ENCODE assay signal across 7 cellular contexts in the genomic region with DNA sequence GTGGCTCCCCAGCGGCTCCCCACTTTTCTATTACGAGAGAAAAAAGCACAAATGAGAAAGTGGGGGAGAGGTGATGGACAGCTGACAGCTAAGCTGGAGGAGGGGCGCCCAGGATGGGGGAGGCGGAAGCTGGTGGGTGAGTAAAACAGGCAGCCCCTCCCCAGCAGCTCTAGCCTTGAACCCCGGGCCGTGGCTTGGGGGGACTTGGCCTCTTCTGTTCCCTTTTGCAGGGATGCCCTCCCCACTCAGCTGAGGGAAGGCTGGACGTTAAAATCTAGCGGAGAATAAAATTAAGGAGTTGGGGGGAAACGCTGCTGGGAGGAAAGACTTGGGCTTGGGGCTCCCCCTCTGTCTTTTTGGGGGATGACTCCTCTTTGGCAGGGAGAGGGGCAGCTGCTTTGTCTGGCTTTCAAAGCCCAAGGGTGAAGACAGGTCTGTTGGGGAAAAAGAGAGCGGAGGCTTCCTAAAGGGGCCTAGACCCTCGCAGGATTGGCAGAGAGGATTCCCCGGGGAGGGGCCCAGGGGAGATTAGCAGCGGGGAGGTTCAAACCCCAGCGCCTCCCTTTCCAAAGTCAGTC. TPM values are rescaled to one million over a fixed set of nuclear protein-coding genes. Genes with fewer than 3 reads are reported as not detected.
DNase-seq lines count a peak whose midpoint lies in the region; ATAC-seq, FAIRE-seq and TF ChIP-seq lines count a peak whose summit lies in the region.
"Had no signal": no experiment of that assay in that cellular context is flagged by ENCODE, and none has a peak within 500 bp of the region (broad histone marks: within the 10 kb centered on the region; RNA-seq: fewer than 3 reads in every experiment).

No MANE protein-coding gene starts in this region.

- in situ Hi-C loops in GM23248 (cut with MboI): no loop called here

- H3K9me3 ChIP-seq in A549 (peaks cover 11% of the 10 kb centered on the region), GM23248 (ENCODE audit: low read depth) (no peaks in the 10 kb centered on the region), left lung (peaks cover 0 to 11% of the 10 kb centered on the region in 2 donors)

- 0 out of 2 replicates have a peak, but pooled peaks cover 5% of the 10 kb centered on the region for H3K36me3 ChIP-seq in GM23248 (ENCODE audit: low read depth)
- H3K36me3 ChIP-seq in left lung: peaks cover 0 to 38% of the 10 kb centered on the region in 2 donors

- peaks cover 7% of the 10 kb centered on the region for H3K9me3 Mint-ChIP-seq in activated CD8-positive, alpha-beta T cell treated with anti-CD3 and anti-CD28 coated beads, Interleukin-2, amount 10 ng/mL, durations not matched to agents 7 days and 5 days (ENCODE audit: insufficient read depth)

- no peak for TF ChIP-seq RAD21 in A549 (conservative IDR thresholded peaks at IDR 0.05 in 1 of 2, IDR thresholded peaks at IDR 0.05 in 1 of 2)

- H3K27me3 ChIP-seq in GM23248 (replicated peaks; ENCODE audit: insufficient read depth): no peaks in the 10 kb centered on the region
- no peaks in the 10 kb centered on the region for H3K27me3 ChIP-seq in left lung

- CTCF ChIA-PET in A549 (lab: Yijun Ruan, JAX): interaction anchor here (1.0 to 1.1 kb wide), 2 partner anchors 8 to 10 kb away, joined by 4 to 5 read pairs; no protein-coding TSS in a partner anchor
- CTCF ChIA-PET in activated CD8-positive, alpha-beta T cell treated with anti-CD3 and anti-CD28 coated beads, Interleukin-2, amount 10 ng/mL, durations not matched to agents 7 days and 5 days (lab: Charles Lee): interaction anchor here (0.6 to 1.7 kb wide), 9 partner anchors 10 to 213 kb away, joined by 3 to 11 read pairs (median 3); partner anchors contain the start of gene ASF1B

- peak overlapping the region; percentile 90 for H2AFZ ChIP-seq in GM23248

- peak overlapping the region; percentile 69 for H3K4me2 ChIP-seq in A549
- H3K4me2 ChIP-seq in GM23248 (ENCODE audit: unreplicated experiment): peak overlapping the region; percentile 90

- POLR2A ChIA-PET in A549 (lab: Yijun Ruan, JAX): no interaction called here
- POLR2A ChIA-PET in activated CD8-positive, alpha-beta T cell treated with anti-CD3 and anti-CD28 coated beads, Interleukin-2, amount 10 ng/mL, durations not matched to agents 7 days and 5 days (lab: Charles Lee): interaction anchor here (0.8 to 1.6 kb wide), 3 partner anchors 19 to 45 kb away, joined by 3 to 7 read pairs (median 4); partner anchors contain the start of genes ASF1B and MISP3

- peaks cover 24% of the 10 kb centered on the region for H3K4me1 Mint-ChIP-seq in activated CD8-positive, alpha-beta T cell treated with anti-CD3 and anti-CD28 coated beads, Interleukin-2, amount 10 ng/mL, durations not matched to agents 7 days and 5 days (ENCODE audit: low read depth)

- no peak for TF ChIP-seq CTCF in A549 (IDR thresholded peaks at IDR 0.05)
- no peak for TF ChIP-seq CTCF in left lung (IDR thresholded peaks at IDR 0.05)

- peak overlapping the region; percentile 81 for H3K9ac ChIP-seq in GM23248

- no peak for DNase-seq in A549 (ENCODE audit: low read depth in 1 of 2, low spot score in 1 of 2)
- DNase-seq in GM23248: peak; percentile 34
- DNase-seq in activated CD8-positive, alpha-beta T cell treated with anti-CD3 and anti-CD28 coated beads, Interleukin-2, amount 10 ng/mL, durations not matched to agents 7 days and 5 days: peak; percentile 64
- DNase-seq in left lung: no peak
- DNase-seq in GM03348 (ENCODE audit: low spot score): no peak
- no peak for DNase-seq in dedifferentiated amniotic fluid mesenchymal stem cell (ENCODE audit: extremely low spot score)

- no peak for TF ChIP-seq POLR2A in A549 (IDR thresholded peaks at IDR 0.05; ENCODE audit: low read length)

- H3F3A ChIP-seq in GM23248 (ENCODE audit: insufficient read depth): 0 out of 2 replicates have a peak, but pooled peaks cover 4% of the 10 kb centered on the region

- H3K27me3 Mint-ChIP-seq in activated CD8-positive, alpha-beta T cell treated with anti-CD3 and anti-CD28 coated beads, Interleukin-2, amount 10 ng/mL, durations not matched to agents 7 days and 5 days (ENCODE audit: low read depth): no peaks in the 10 kb centered on the region

- no peak for TF ChIP-seq EP300 in A549 (IDR thresholded peaks at IDR 0.05)

- H3K9me2 ChIP-seq in GM23248 (ENCODE audit: insufficient read depth): no peaks in the 10 kb centered on the region

- H3K27ac ChIP-seq in A549 (peak overlapping the region; percentile 99), GM23248 (peak overlapping the region; percentile 57; the same call in 1 of the 2 replicates), left lung (peak overlapping the region; percentile 87 to 93)

- peak overlapping the region; percentile 96 for H3K27ac Mint-ChIP-seq in activated CD8-positive, alpha-beta T cell treated with anti-CD3 and anti-CD28 coated beads, Interleukin-2, amount 10 ng/mL, durations not matched to agents 7 days and 5 days

- ATAC-seq in A549: no peak; a peak in 1 of 6 replicates
- ATAC-seq in activated CD8-positive, alpha-beta T cell treated with anti-CD3 and anti-CD28 coated beads, Interleukin-2, amount 10 ng/mL, durations not matched to agents 7 days and 5 days: peak; percentile 5
- ATAC-seq in left lung: peak; percentile 2

- no peaks in the 10 kb centered on the region for H4K20me1 ChIP-seq in GM23248 (ENCODE audit: insufficient read depth)

- peak overlapping the region; percentile 93 for H3K4me3 Mint-ChIP-seq in activated CD8-positive, alpha-beta T cell treated with anti-CD3 and anti-CD28 coated beads, Interleukin-2, amount 10 ng/mL, durations not matched to agents 7 days and 5 days

- H3K36me3 Mint-ChIP-seq in activated CD8-positive, alpha-beta T cell treated with anti-CD3 and anti-CD28 coated beads, Interleukin-2, amount 10 ng/mL, durations not matched to agents 7 days and 5 days (ENCODE audit: low read depth): peaks cover 38% of the 10 kb centered on the region

- peaks cover 10% of the 10 kb centered on the region for H3K79me2 ChIP-seq in GM23248 (ENCODE audit: insufficient read depth)

- H3K4me1 ChIP-seq in A549 (0 out of 3 replicates have a peak, but pooled peaks cover 4% of the 10 kb centered on the region), GM23248 (ENCODE audit: insufficient read depth) (peaks cover 3% of the 10 kb centered on the region), left lung (peaks cover 7 to 25% of the 10 kb centered on the region in 2 donors)

- H3K4me3 ChIP-seq in A549: peak overlapping the region; percentile 87
- peak overlapping the region; percentile 93 for H3K4me3 ChIP-seq in GM23248
- peak overlapping the region; percentile 73 to 79 for H3K4me3 ChIP-seq in left lung

- 44% methylated on average over 14 of the region's 14 CpGs for WGBS in A549 (ENCODE audit: missing lambda C conversion rate)
- WGBS in GM23248 (ENCODE audit: low coverage in 1 of 2, low lambda C conversion rate in 2 of 2, missing lambda C conversion rate in 2 of 2), 2 experiments: 7 to 10% methylated on average over 14 of the region's 14 CpGs

- no peak for FAIRE-seq in A549 (lab: Jason Lieb, UNC)

- intact Hi-C loops in left lung (cut with DNase I): no loop called here

RNA-seq across cellular contexts. Expression of gene SAMD1, which starts 1.4 kb away (rescaled TPM):
- polyA plus RNA-seq in A549 (2011; rRNA removed) (7.7 and 8.4 TPM in 2 replicates), A549 (2017; fragmentation: RNase III; extraction: RNeasy Plus Mini Kit Qiagen cat#74134 plus additional on column Dnase treatment) (26.9 to 30.8 TPM (median 28.9 TPM) in 3 replicates), GM23248 (2016; fragmentation: Nextera tagmentation; extraction: Ambion mirVana) (5.4 and 5.7 TPM in 2 replicates)
- polyA plus RNA-seq in A549 (2012; cell fraction: cytosol; rRNA removed): 24.3 and 27.6 TPM in 2 replicates
- 30.5 and 32.3 TPM in 2 replicates for polyA plus RNA-seq in A549 (2012; cell fraction: nucleus; rRNA removed)
- polyA minus RNA-seq in A549 (2011; rRNA and poly(A)+ RNA removed): 6.9 and 9.4 TPM in 2 replicates
- total RNA-seq in GM23248 (2014; rRNA removed; shearing (Covaris generic)): 42.5 and 50.8 TPM in 2 replicates
- total RNA-seq in activated CD8-positive, alpha-beta T cell treated with anti-CD3 and anti-CD28 coated beads, Interleukin-2, amount 10 ng/mL, durations not matched to agents 7 days and 5 days: 10 to 100 TPM; 72.0 to 76.1 TPM
- 10 to 100 TPM; 40.4 to 56.9 TPM for total RNA-seq in left lung

RNA-seq across cellular contexts. Expression of gene C19orf67, which starts 6.4 kb away (rescaled TPM):
- polyA plus RNA-seq in A549 (2011; rRNA removed) (not detected in 2 replicates), A549 (2017; fragmentation: RNase III; extraction: RNeasy Plus Mini Kit Qiagen cat#74134 plus additional on column Dnase treatment) (not detected in 3 replicates), GM23248 (2016; fragmentation: Nextera tagmentation; extraction: Ambion mirVana) (not detected in 2 replicates)
- not detected in 2 replicates for polyA plus RNA-seq in A549 (2012; cell fraction: cytosol; rRNA removed)
- polyA plus RNA-seq in A549 (2012; cell fraction: nucleus; rRNA removed): not detected in 2 replicates
- polyA minus RNA-seq in A549 (2011; rRNA and poly(A)+ RNA removed): not detected in 2 replicates
- not detected in 2 replicates for total RNA-seq in GM23248 (2014; rRNA removed; shearing (Covaris generic))
- not detected for total RNA-seq in activated CD8-positive, alpha-beta T cell treated with anti-CD3 and anti-CD28 coated beads, Interleukin-2, amount 10 ng/mL, durations not matched to agents 7 days and 5 days
- total RNA-seq in left lung: not detected
- total RNA-seq: renal cortical epithelial cell had no signal

RNA-seq across cellular contexts. Expression of gene MISP3, which starts 19.4 kb away (rescaled TPM):
- polyA plus RNA-seq in A549 (2011; rRNA removed): 1.3 and 1.9 TPM in 2 replicates
- polyA plus RNA-seq in A549 (2012; cell fraction: cytosol; rRNA removed): 3.9 and 4.1 TPM in 2 replicates
- 2.6 and 3.8 TPM in 2 replicates for polyA plus RNA-seq in A549 (2012; cell fraction: nucleus; rRNA removed)
- polyA plus RNA-seq in A549 (2017; fragmentation: RNase III; extraction: RNeasy Plus Mini Kit Qiagen cat#74134 plus additional on column Dnase treatment): 2.1 to 2.8 TPM (median 2.3 TPM) in 3 replicates
- polyA minus RNA-seq in A549 (2011; rRNA and poly(A)+ RNA removed): 0.12 and 0.29 TPM in 2 replicates
- total RNA-seq in GM23248 (2014; rRNA removed; shearing (Covaris generic)): 1.3 TPM in 1 of 2 replicates, not detected in the other
- 2.0 and 2.7 TPM in 2 replicates for polyA plus RNA-seq in GM23248 (2016; fragmentation: Nextera tagmentation; extraction: Ambion mirVana)
- total RNA-seq in activated CD8-positive, alpha-beta T cell treated with anti-CD3 and anti-CD28 coated beads, Interleukin-2, amount 10 ng/mL, durations not matched to agents 7 days and 5 days: 1 to 10 TPM; 1.0 to 1.1 TPM
- 10 to 100 TPM in 1 of 2 donors, 1 to 10 TPM in 1; 6.3 to 10.8 TPM for total RNA-seq in left lung

RNA-seq across cellular contexts. Expression of gene PRKACA, which starts 25.6 kb away (rescaled TPM):
- polyA plus RNA-seq in A549 (2011; rRNA removed) (10.0 and 12.0 TPM in 2 replicates), A549 (2017; fragmentation: RNase III; extraction: RNeasy Plus Mini Kit Qiagen cat#74134 plus additional on column Dnase treatment) (40.9 to 46.2 TPM (median 41.1 TPM) in 3 replicates), GM23248 (2016; fragmentation: Nextera tagmentation; extraction: Ambion mirVana) (4.6 and 5.3 TPM in 2 replicates)
- polyA plus RNA-seq in A549 (2012; cell fraction: cytosol; rRNA removed): 38.9 and 48.9 TPM in 2 replicates
- 28.2 and 29.9 TPM in 2 replicates for polyA plus RNA-seq in A549 (2012; cell fraction: nucleus; rRNA removed)
- polyA minus RNA-seq in A549 (2011; rRNA and poly(A)+ RNA removed): 13.2 and 16.0 TPM in 2 replicates
- total RNA-seq in GM23248 (2014; rRNA removed; shearing (Covaris generic)): 37.4 and 67.8 TPM in 2 replicates
- 10 to 100 TPM; 69.2 to 72.4 TPM for total RNA-seq in activated CD8-positive, alpha-beta T cell treated with anti-CD3 and anti-CD28 coated beads, Interleukin-2, amount 10 ng/mL, durations not matched to agents 7 days and 5 days
- total RNA-seq in left lung: 100 to 1,000 TPM in 1 of 2 donors, 10 to 100 TPM in 1; 81.5 to 118 TPM

RNA-seq across cellular contexts. Expression of gene PALM3, which starts 30.1 kb away (rescaled TPM):
- polyA plus RNA-seq in A549 (2011; rRNA removed) (0.73 and 0.96 TPM in 2 replicates), A549 (2017; fragmentation: RNase III; extraction: RNeasy Plus Mini Kit Qiagen cat#74134 plus additional on column Dnase treatment) (7.9 to 12.1 TPM (median 10.2 TPM) in 3 replicates), GM23248 (2016; fragmentation: Nextera tagmentation; extraction: Ambion mirVana) (0.15 TPM in 1 of 2 replicates, not detected in the other)
- polyA plus RNA-seq in A549 (2012; cell fraction: cytosol; rRNA removed): 2.3 and 2.6 TPM in 2 replicates
- 2.0 and 2.4 TPM in 2 replicates for polyA plus RNA-seq in A549 (2012; cell fraction: nucleus; rRNA removed)
- 0.92 TPM in 1 of 2 replicates, not detected in the other for polyA minus RNA-seq in A549 (2011; rRNA and poly(A)+ RNA removed)
- 0.25 TPM in 1 of 2 replicates, not detected in the other for total RNA-seq in GM23248 (2014; rRNA removed; shearing (Covaris generic))
- not detected for total RNA-seq in activated CD8-positive, alpha-beta T cell treated with anti-CD3 and anti-CD28 coated beads, Interleukin-2, amount 10 ng/mL, durations not matched to agents 7 days and 5 days
- 1 to 10 TPM; 6.0 to 8.7 TPM for total RNA-seq in left lung

Comparison
In these comparisons a context has a peak if more than half of its experiments do, and no peak if none do; other contexts are left out.
1. ATAC-seq: peak in activated CD8-positive, alpha-beta T cell treated with anti-CD3 and anti-CD28 coated beads, Interleukin-2, amount 10 ng/mL, durations not matched to agents 7 days and 5 days (single experiment) and left lung (single experiment); none in A549 (0 of 2).
2. DNase-seq: peak in GM23248 (single experiment) and activated CD8-positive, alpha-beta T cell treated with anti-CD3 and anti-CD28 coated beads, Interleukin-2, amount 10 ng/mL, durations not matched to agents 7 days and 5 days (single experiment); none in A549 (0 of 2), left lung (0 of 2), GM03348 (single experiment) and dedifferentiated amniotic fluid mesenchymal stem cell (single experiment).
3. Peak in every context shown above with its lines, with median percentiles within 50 percentile points of each other: H3K27ac ChIP-seq and H3K4me3 ChIP-seq.